ENCODE assay signal across 8 cellular contexts in genomic region chr19:58279042-58279924, GRCh38. TPM values are rescaled to one million over a fixed set of nuclear protein-coding genes. Genes with fewer than 3 reads are reported as not detected.
DNase-seq lines count a peak whose midpoint lies in the region; ATAC-seq, FAIRE-seq and TF ChIP-seq lines count a peak whose summit lies in the region.

No MANE protein-coding gene starts in this region.

- H3K27ac ChIP-seq in endothelial cell of umbilical vein (ENCODE audit: insufficient read depth, low read depth, low read length) (peak overlapping the region; percentile 76), mesodermal cell (ENCODE audit: low read depth, low read length, severe bottlenecking) (peak overlapping the region; percentile 92)

- no peak for FAIRE-seq in endothelial cell of umbilical vein (lab: Jason Lieb, UNC)

- H4K20me1 ChIP-seq in endothelial cell of umbilical vein (replicated peaks; ENCODE audit: control insufficient read depth, extremely low read depth, insufficient read depth, low read length) = no peaks in the 10 kb centered on the region

- H3K27me3 ChIP-seq in endothelial cell of umbilical vein (ENCODE audit: control insufficient read depth in 2 of 2, insufficient read depth in 2 of 2, low read length in 2 of 2) = no peaks in the 10 kb centered on the region

- H3K9ac ChIP-seq in endothelial cell of umbilical vein (replicated peaks; ENCODE audit: extremely low read depth, insufficient read depth, low read length) = peak overlapping the region; percentile 89

- peaks cover 26% of the 10 kb centered on the region for H3K79me2 ChIP-seq in endothelial cell of umbilical vein (ENCODE audit: control insufficient read depth, insufficient read depth, low read length)

- peak; percentile 19 for ATAC-seq in HG02870 (IDR thresholded peaks at IDR 0.05; ENCODE audit: unreplicated experiment)
- peak; percentile 12 for ATAC-seq in activated CD8-positive, alpha-beta T cell treated with anti-CD3 and anti-CD28 coated beads, Interleukin-2, amount 10 ng/mL, durations not matched to agents 7 days and 5 days

- POLR2A ChIA-PET in activated CD8-positive, alpha-beta T cell treated with anti-CD3 and anti-CD28 coated beads, Interleukin-2, amount 10 ng/mL, durations not matched to agents 7 days and 5 days (lab: Charles Lee) = interaction anchor here (0.7 to 1.5 kb wide), 8 partner anchors 17 to 464 kb away, joined by 3 to 7 read pairs (median 3); partner anchors contain the start of genes ZNF274, ZNF552 and ZSCAN22
- POLR2A ChIA-PET in endothelial cell of umbilical vein (lab: Charles Lee) = interaction anchor here (1.0 kb wide), 1 partner anchor 26 kb away, joined by 3 read pairs; the partner anchor contains the start of gene ERVK3-1

- peaks cover 63% of the 10 kb centered on the region for H3K36me3 Mint-ChIP-seq in activated CD8-positive, alpha-beta T cell treated with anti-CD3 and anti-CD28 coated beads, Interleukin-2, amount 10 ng/mL, durations not matched to agents 7 days and 5 days (ENCODE audit: low read depth)

- H3K27ac Mint-ChIP-seq in activated CD8-positive, alpha-beta T cell treated with anti-CD3 and anti-CD28 coated beads, Interleukin-2, amount 10 ng/mL, durations not matched to agents 7 days and 5 days = peak overlapping the region; percentile 95

- peaks cover 8% of the 10 kb centered on the region for H3K4me1 ChIP-seq in endothelial cell of umbilical vein (ENCODE audit: control insufficient read depth, extremely low read depth, insufficient read depth, low read length)
- H3K4me1 ChIP-seq in mesodermal cell (ENCODE audit: control insufficient read depth, insufficient read depth, low read length, poor library complexity, severe bottlenecking) = no peaks in the 10 kb centered on the region

- 1 to 3% methylated on average over 52 to 56 of the region's 60 CpGs for WGBS in mesodermal cell (ENCODE audit: insufficient coverage in 2 of 2), 2 experiments

- DNase-seq in GM10266 (ENCODE audit: extremely low spot score) (peak; percentile 32), NCI-H2227 (lab: John Stamatoyannopoulos, UW; ENCODE audit: unreplicated experiment) (peak; percentile 96), endothelial cell of umbilical vein (ENCODE audit: low read depth, low spot score) (peak; percentile 86), ecto neural progenitor cell (ENCODE audit: low spot score) (no peak)
- peak; percentile 52 for DNase-seq in activated CD8-positive, alpha-beta T cell treated with anti-CD3 and anti-CD28 coated beads, Interleukin-2, amount 10 ng/mL, durations not matched to agents 7 days and 5 days
- peak; percentile 23 for DNase-seq in stimulated activated CD8-positive, alpha-beta memory T cell treated with anti-CD3 and anti-CD28 coated beads, Interleukin-12 subunit alpha, Interleukin-12 subunit beta, amount 100 ng/mL, for 4 hours (ENCODE audit: low read depth)

- H3K4me3 Mint-ChIP-seq in activated CD8-positive, alpha-beta T cell treated with anti-CD3 and anti-CD28 coated beads, Interleukin-2, amount 10 ng/mL, durations not matched to agents 7 days and 5 days = peak overlapping the region; percentile 88

- H3K9me3 ChIP-seq in endothelial cell of umbilical vein (replicated peaks; ENCODE audit: control insufficient read depth, insufficient read depth, low read length) = no peaks in the 10 kb centered on the region
- H3K9me3 ChIP-seq in mesodermal cell (ENCODE audit: control insufficient read depth, low read length) = peaks cover 22% of the 10 kb centered on the region

- intact Hi-C loops in endothelial cell of umbilical vein (cut with micrococcal nuclease) = loop anchor here (1.0 to 2.0 kb wide), 2 partner anchors 26 to 48 kb away; partner anchors contain the start of genes ERVK3-1 and ZSCAN22

- H3K36me3 ChIP-seq in endothelial cell of umbilical vein (ENCODE audit: control insufficient read depth in 2 of 2, extremely low read depth in 1 of 2, insufficient read depth in 2 of 2, low read length in 2 of 2) (no peaks in the 10 kb centered on the region), mesodermal cell (ENCODE audit: control insufficient read depth, insufficient read depth, low read length) (peaks cover 73% of the 10 kb centered on the region)

- TF ChIP-seq POLR2A in endothelial cell of umbilical vein (IDR thresholded peaks at IDR 0.05; ENCODE audit: low read depth, low read length) = no peak

- peak overlapping the region; percentile 65 for H3K4me2 ChIP-seq in endothelial cell of umbilical vein (ENCODE audit: insufficient read depth, low read length)

- TSS peak; percentile 51 for BruUV-seq in endothelial cell of umbilical vein (replicated peaks; lab: Mats Ljungman, UMichigan)

- TF ChIP-seq CTCF in GM10266 (IDR thresholded peaks at IDR 0.05; ENCODE audit: control insufficient read depth, insufficient read depth, low read depth, missing control alignments) (no peak), endothelial cell of umbilical vein (IDR thresholded peaks at IDR 0.05; ENCODE audit: extremely low read depth in 1 of 2, insufficient read depth in 1 of 2, low read depth in 1 of 2, low read length in 2 of 2) (no peak)

- dilution Hi-C loops in endothelial cell of umbilical vein (cut with MboI; ENCODE audit: extremely low pct_ligation_motif_present, low sequenced_read_pairs) = no loop called here

- H3K4me3 ChIP-seq in endothelial cell of umbilical vein (replicated peaks in 1 of 3; ENCODE audit: insufficient read depth in 1 of 3, low read depth in 1 of 3, low read length in 3 of 3) = peak overlapping the region; percentile 46 to 71 (median 67)
- H3K4me3 ChIP-seq in mesodermal cell (ENCODE audit: extremely low read depth, insufficient read depth, low read length, poor library complexity, severe bottlenecking) = peak overlapping the region; percentile 80

- H3K4me1 Mint-ChIP-seq in activated CD8-positive, alpha-beta T cell treated with anti-CD3 and anti-CD28 coated beads, Interleukin-2, amount 10 ng/mL, durations not matched to agents 7 days and 5 days (ENCODE audit: low read depth) = peaks cover 35% of the 10 kb centered on the region

- H3K27me3 Mint-ChIP-seq in activated CD8-positive, alpha-beta T cell treated with anti-CD3 and anti-CD28 coated beads, Interleukin-2, amount 10 ng/mL, durations not matched to agents 7 days and 5 days (ENCODE audit: low read depth) = no peaks in the 10 kb centered on the region

- no peaks in the 10 kb centered on the region for H3K9me1 ChIP-seq in endothelial cell of umbilical vein (replicated peaks; ENCODE audit: control insufficient read depth, extremely low read depth, insufficient read depth, low read length)

- H2AFZ ChIP-seq in endothelial cell of umbilical vein (ENCODE audit: low read depth, low read length) = peak overlapping the region; percentile 65

- CTCF ChIA-PET in activated CD8-positive, alpha-beta T cell treated with anti-CD3 and anti-CD28 coated beads, Interleukin-2, amount 10 ng/mL, durations not matched to agents 7 days and 5 days (lab: Charles Lee) = interaction anchor here (1.0 to 1.5 kb wide), 3 partner anchors 51 to 510 kb away, joined by 3 to 6 read pairs (median 3); partner anchors contain the start of gene ZNF544
- CTCF ChIA-PET in endothelial cell of umbilical vein (lab: Charles Lee) = interaction anchor here (1.0 kb wide), 1 partner anchor 235 kb away, joined by 3 read pairs; no protein-coding TSS in a partner anchor

- H3K9me3 Mint-ChIP-seq in activated CD8-positive, alpha-beta T cell treated with anti-CD3 and anti-CD28 coated beads, Interleukin-2, amount 10 ng/mL, durations not matched to agents 7 days and 5 days (ENCODE audit: insufficient read depth) = peaks cover 3% of the 10 kb centered on the region

RNA-seq across cellular contexts. Expression of gene ZNF8, which starts 0.5 kb away (rescaled TPM):
- 1 to 10 TPM; 4.7 TPM for total RNA-seq in activated CD8-positive, alpha-beta T cell treated with anti-CD3 and anti-CD28 coated beads, Interleukin-2, amount 10 ng/mL, durations not matched to agents 7 days and 5 days
- total RNA-seq in endothelial cell of umbilical vein = 6.3 and 6.8 TPM in 2 replicates
- 3.7 and 4.0 TPM in 2 replicates for polyA plus RNA-seq in endothelial cell of umbilical vein
- 2.4 and 2.7 TPM in 2 replicates for polyA plus RNA-seq in endothelial cell of umbilical vein (2011; cell fraction: cytosol; rRNA removed)
- 9.2 and 10.2 TPM in 2 replicates for polyA plus RNA-seq in endothelial cell of umbilical vein (2011; cell fraction: nucleus; rRNA removed)
- polyA plus RNA-seq in endothelial cell of umbilical vein (2012) = 1.2 and 1.4 TPM in 2 replicates
- 12.1 and 12.5 TPM in 2 replicates for polyA minus RNA-seq in endothelial cell of umbilical vein
- 5.1 TPM for polyA minus RNA-seq in endothelial cell of umbilical vein (2011; cell fraction: cytosol; rRNA and poly(A)+ RNA removed)
- polyA minus RNA-seq in endothelial cell of umbilical vein (2011; cell fraction: nucleus; rRNA and poly(A)+ RNA removed) = 6.0 and 9.5 TPM in 2 replicates
- polyA plus RNA-seq in mesodermal cell (2013, experiment 1 of 2) = 4.8 TPM
- 3.9 TPM for polyA plus RNA-seq in mesodermal cell (2013, experiment 2 of 2)

RNA-seq across cellular contexts. Expression of gene ERVK3-1, which starts 25.9 kb away (rescaled TPM):
- 10 to 100 TPM; 60.7 to 61.9 TPM for total RNA-seq in activated CD8-positive, alpha-beta T cell treated with anti-CD3 and anti-CD28 coated beads, Interleukin-2, amount 10 ng/mL, durations not matched to agents 7 days and 5 days
- total RNA-seq in endothelial cell of umbilical vein = 25.8 and 28.4 TPM in 2 replicates
- polyA plus RNA-seq in endothelial cell of umbilical vein = 25.9 and 29.3 TPM in 2 replicates
- polyA plus RNA-seq in endothelial cell of umbilical vein (2011; cell fraction: cytosol; rRNA removed) = 28.0 and 29.4 TPM in 2 replicates
- 122 and 125 TPM in 2 replicates for polyA plus RNA-seq in endothelial cell of umbilical vein (2011; cell fraction: nucleus; rRNA removed)
- polyA plus RNA-seq in endothelial cell of umbilical vein (2012) = 26.8 and 34.9 TPM in 2 replicates
- 29.3 and 30.2 TPM in 2 replicates for polyA minus RNA-seq in endothelial cell of umbilical vein
- 14.8 TPM for polyA minus RNA-seq in endothelial cell of umbilical vein (2011; cell fraction: cytosol; rRNA and poly(A)+ RNA removed)
- 61.4 and 66.4 TPM in 2 replicates for polyA minus RNA-seq in endothelial cell of umbilical vein (2011; cell fraction: nucleus; rRNA and poly(A)+ RNA removed)
- 28.3 TPM for polyA plus RNA-seq in mesodermal cell (2013, experiment 1 of 2)
- polyA plus RNA-seq in mesodermal cell (2013, experiment 2 of 2) = 24.7 TPM

RNA-seq across cellular contexts. Expression of gene ZSCAN22, which starts 47.5 kb away (rescaled TPM):
- 1 to 10 TPM; 4.8 to 5.2 TPM for total RNA-seq in activated CD8-positive, alpha-beta T cell treated with anti-CD3 and anti-CD28 coated beads, Interleukin-2, amount 10 ng/mL, durations not matched to agents 7 days and 5 days
- 3.6 and 3.7 TPM in 2 replicates for total RNA-seq in endothelial cell of umbilical vein
- 3.6 and 3.9 TPM in 2 replicates for polyA plus RNA-seq in endothelial cell of umbilical vein
- 2.1 and 2.4 TPM in 2 replicates for polyA plus RNA-seq in endothelial cell of umbilical vein (2011; cell fraction: cytosol; rRNA removed)
- 2.7 and 2.8 TPM in 2 replicates for polyA plus RNA-seq in endothelial cell of umbilical vein (2011; cell fraction: nucleus; rRNA removed)
- 1.3 and 1.5 TPM in 2 replicates for polyA plus RNA-seq in endothelial cell of umbilical vein (2012)
- polyA minus RNA-seq in endothelial cell of umbilical vein = 8.1 and 9.1 TPM in 2 replicates
- 5.2 TPM for polyA minus RNA-seq in endothelial cell of umbilical vein (2011; cell fraction: cytosol; rRNA and poly(A)+ RNA removed)
- 2.8 and 3.7 TPM in 2 replicates for polyA minus RNA-seq in endothelial cell of umbilical vein (2011; cell fraction: nucleus; rRNA and poly(A)+ RNA removed)
- polyA plus RNA-seq in mesodermal cell (2013, experiment 1 of 2) = 2.5 TPM
- polyA plus RNA-seq in mesodermal cell (2013, experiment 2 of 2) = 1.8 TPM

RNA-seq across cellular contexts. Expression of gene ZNF544, which starts 50.6 kb away (rescaled TPM):
- total RNA-seq in activated CD8-positive, alpha-beta T cell treated with anti-CD3 and anti-CD28 coated beads, Interleukin-2, amount 10 ng/mL, durations not matched to agents 7 days and 5 days = 10 to 100 TPM; 48.1 to 56.2 TPM
- total RNA-seq in endothelial cell of umbilical vein = 39.3 and 45.4 TPM in 2 replicates
- 33.4 and 36.1 TPM in 2 replicates for polyA plus RNA-seq in endothelial cell of umbilical vein
- 33.3 and 35.8 TPM in 2 replicates for polyA plus RNA-seq in endothelial cell of umbilical vein (2011; cell fraction: cytosol; rRNA removed)
- 33.5 and 40.7 TPM in 2 replicates for polyA plus RNA-seq in endothelial cell of umbilical vein (2011; cell fraction: nucleus; rRNA removed)
- polyA plus RNA-seq in endothelial cell of umbilical vein (2012) = 30.9 and 36.6 TPM in 2 replicates
- polyA minus RNA-seq in endothelial cell of umbilical vein = 62.0 and 68.9 TPM in 2 replicates
- 29.5 TPM for polyA minus RNA-seq in endothelial cell of umbilical vein (2011; cell fraction: cytosol; rRNA and poly(A)+ RNA removed)
- 44.2 and 49.2 TPM in 2 replicates for polyA minus RNA-seq in endothelial cell of umbilical vein (2011; cell fraction: nucleus; rRNA and poly(A)+ RNA removed)
- polyA plus RNA-seq in mesodermal cell (2013, experiment 1 of 2) = 23.3 TPM
- polyA plus RNA-seq in mesodermal cell (2013, experiment 2 of 2) = 22.6 TPM
